Comparison of ENCODE assay signal across 8 cellular contexts in genomic region chr10:124743188-124744046, GRCh38. TPM values are rescaled to one million over a fixed set of nuclear protein-coding genes. Genes with fewer than 3 reads are reported as not detected.
DNase-seq lines count a peak whose midpoint lies in the region; ATAC-seq, FAIRE-seq and TF ChIP-seq lines count a peak whose summit lies in the region.

No MANE protein-coding gene starts in this region.

- 0 to 2% methylated on average over 35 to 75 of the region's 89 CpGs for WGBS in GM23248 (ENCODE audit: low coverage in 1 of 2, low lambda C conversion rate in 2 of 2, missing lambda C conversion rate in 2 of 2), 2 experiments
- under 1% methylated on average over 57 of the region's 89 CpGs for WGBS in GM12878 (ENCODE audit: insufficient coverage, insufficient replicate concordance, low lambda C conversion rate, missing lambda C conversion rate)

- H3K27ac ChIP-seq in GM23248: peak overlapping the region; percentile 35; the same call in 1 of the 2 replicates
- peak overlapping the region; percentile 97 for H3K27ac ChIP-seq in OCI-LY3 (ENCODE audit: low read length)
- H3K27ac ChIP-seq in GM12878 (ENCODE audit: control insufficient read depth, insufficient read depth): peak overlapping the region; percentile 59

- SMC1A ChIA-PET in GM12878 (lab: Charles Lee; ENCODE audit: uncharacterized antibody, unreplicated experiment): interaction anchor here (0.6 to 8.0 kb wide), 7 partner anchors 19 to 205 kb away, joined by 3 to 351 read pairs (median 67); no protein-coding TSS in a partner anchor

- H3K4me1 Mint-ChIP-seq in stimulated activated effector memory CD8-positive, alpha-beta T cell treated with anti-CD3 and anti-CD28 coated beads, Interleukin-12 subunit alpha, Interleukin-12 subunit beta, amount 100 ng/mL, for 72 hours: peaks cover 53% of the 10 kb centered on the region

- TF ChIP-seq CTCF in OCI-LY3 (IDR thresholded peaks at IDR 0.05; ENCODE audit: low read depth, low read length) (no peak), GM12878 (IDR thresholded peaks at IDR 0.05 in 2 of 3, conservative IDR thresholded peaks at IDR 0.05 in 1 of 3; ENCODE audit: control insufficient read depth in 2 of 3, extremely low read depth in 1 of 3, insufficient read depth in 1 of 3, low read depth in 3 of 3, low read length in 3 of 3) (no peak)

- TF ChIP-seq RAD21 in GM12878 (IDR thresholded peaks at IDR 0.05; ENCODE audit: insufficient read depth, low read depth, low read length): no peak

- H3K27me3 ChIP-seq in GM23248 (replicated peaks; ENCODE audit: insufficient read depth): no peaks in the 10 kb centered on the region
- H3K27me3 ChIP-seq in OCI-LY3 (ENCODE audit: low read depth, low read length): no peaks in the 10 kb centered on the region
- no peaks in the 10 kb centered on the region for H3K27me3 ChIP-seq in GM12878 (replicated peaks in 1 of 2; ENCODE audit: control insufficient read depth in 2 of 2, insufficient read depth in 2 of 2, low read length in 1 of 2)

- H3K4me3 Mint-ChIP-seq in stimulated activated effector memory CD8-positive, alpha-beta T cell treated with anti-CD3 and anti-CD28 coated beads, Interleukin-12 subunit alpha, Interleukin-12 subunit beta, amount 100 ng/mL, for 72 hours: peak overlapping the region; percentile 89

- CTCF ChIA-PET in GM12878 (lab: Yijun Ruan, JAX): interaction anchor here (0.7 to 4.9 kb wide), 15 partner anchors 13 to 213 kb away, joined by 3 to 319 read pairs (median 30); no protein-coding TSS in a partner anchor

- RAD21 ChIA-PET in GM12878 (lab: Charles Lee; ENCODE audit: unreplicated experiment): interaction anchor here (0.7 to 8.2 kb wide), 14 partner anchors 10 to 214 kb away, joined by 3 to 360 read pairs (median 30); no protein-coding TSS in a partner anchor

- in situ Hi-C loops in Caki2 (cut with HindIII; ENCODE audit: low pct_unique_long_range_greater_than_20kb, low sequenced_read_pairs): no loop called here
- in situ Hi-C loops in GM23248 (cut with MboI): loop anchor here (10.0 kb wide), 1 partner anchor 209 kb away; no protein-coding TSS in a partner anchor
- in situ Hi-C loops in GM12878 (cut with MboI): loop anchor here (5.0 kb wide), 1 partner anchor 206 kb away; no protein-coding TSS in a partner anchor

- DNase-seq in Caki2 (ENCODE audit: low read depth) (peak; percentile 40), GM23248 (peak; percentile 69), GM12878 (ENCODE audit: low read depth, low spot score) (no peak), iPS-NIHi11 (ENCODE audit: low spot score) (peak; percentile 36), LoVo (ENCODE audit: low spot score) (no peak)
- peak in 1 of 2 donors; percentile 74 for DNase-seq in stimulated activated effector memory CD8-positive, alpha-beta T cell treated with anti-CD3 and anti-CD28 coated beads, Interleukin-12 subunit alpha, Interleukin-12 subunit beta, amount 100 ng/mL, for 72 hours (ENCODE audit: low spot score in 2 of 2)

- H3K9me3 ChIP-seq in GM23248 (ENCODE audit: low read depth): no peaks in the 10 kb centered on the region
- no peaks in the 10 kb centered on the region for H3K9me3 ChIP-seq in OCI-LY3 (ENCODE audit: insufficient read depth, low read length)
- H3K9me3 ChIP-seq in GM12878 (replicated peaks; ENCODE audit: control insufficient read depth, insufficient read depth, low read length): no peaks in the 10 kb centered on the region

- peak; percentile 17 for ATAC-seq in GM12878
- ATAC-seq in stimulated activated effector memory CD8-positive, alpha-beta T cell treated with anti-CD3 and anti-CD28 coated beads, Interleukin-12 subunit alpha, Interleukin-12 subunit beta, amount 100 ng/mL, for 72 hours: peak; percentile 35
- no peak for ATAC-seq in GM19452 (IDR thresholded peaks at IDR 0.05; ENCODE audit: unreplicated experiment)

- FAIRE-seq in GM12878 (lab: Jason Lieb, UNC): no peak

- no peaks in the 10 kb centered on the region for H3K9me3 Mint-ChIP-seq in stimulated activated effector memory CD8-positive, alpha-beta T cell treated with anti-CD3 and anti-CD28 coated beads, Interleukin-12 subunit alpha, Interleukin-12 subunit beta, amount 100 ng/mL, for 72 hours

- H3K27ac Mint-ChIP-seq in stimulated activated effector memory CD8-positive, alpha-beta T cell treated with anti-CD3 and anti-CD28 coated beads, Interleukin-12 subunit alpha, Interleukin-12 subunit beta, amount 100 ng/mL, for 72 hours: peak overlapping the region; percentile 90

- TF ChIP-seq POLR2A in GM12878 (IDR thresholded peaks at IDR 0.05; ENCODE audit: low read depth, low read length): no peak

- H3F3A ChIP-seq in GM23248 (ENCODE audit: insufficient read depth): peaks cover 57% of the 10 kb centered on the region

- H3K4me1 ChIP-seq in GM23248 (ENCODE audit: insufficient read depth) (peaks cover 42% of the 10 kb centered on the region), OCI-LY3 (ENCODE audit: low read length) (peaks cover 38% of the 10 kb centered on the region), GM12878 (ENCODE audit: control insufficient read depth, insufficient read depth, low read length) (peaks cover 29% of the 10 kb centered on the region)

- H3K36me3 ChIP-seq in GM23248 (ENCODE audit: low read depth) (peaks cover 12% of the 10 kb centered on the region; the same call in 1 of the 2 replicates), OCI-LY3 (replicated peaks; ENCODE audit: low read depth, low read length) (peaks cover 7% of the 10 kb centered on the region), GM12878 (ENCODE audit: control insufficient read depth in 2 of 2, insufficient read depth in 2 of 2, low read length in 1 of 2) (no peaks in the 10 kb centered on the region; a peak in 1 of 4 replicates)

- H3K79me2 ChIP-seq in GM23248 (ENCODE audit: insufficient read depth) (peaks cover 28% of the 10 kb centered on the region), OCI-LY3 (ENCODE audit: low read length) (peaks cover 46% of the 10 kb centered on the region), GM12878 (ENCODE audit: control insufficient read depth, insufficient read depth, low read length) (peaks cover 36% of the 10 kb centered on the region)

- BruUV-seq in GM12878 (replicated peaks; lab: Mats Ljungman, UMichigan): no TSS peak

- H3K9ac ChIP-seq in GM23248: peak overlapping the region; percentile 80
- peak overlapping the region; percentile 98 for H3K9ac ChIP-seq in OCI-LY3 (ENCODE audit: low read length)
- H3K9ac ChIP-seq in GM12878 (ENCODE audit: control insufficient read depth, insufficient read depth, low read length): peak overlapping the region; percentile 68

- peak overlapping the region; percentile 90 for H3K4me2 ChIP-seq in GM23248 (ENCODE audit: unreplicated experiment)
- H3K4me2 ChIP-seq in OCI-LY3 (ENCODE audit: low read length): peak overlapping the region; percentile 98
- peak overlapping the region; percentile 68 for H3K4me2 ChIP-seq in GM12878 (ENCODE audit: control insufficient read depth, insufficient read depth)

- TF ChIP-seq EP300 in GM12878 (IDR thresholded peaks at IDR 0.05; ENCODE audit: borderline replicate concordance in 1 of 2, control insufficient read depth in 1 of 2, low read depth in 2 of 2, low read length in 2 of 2): no peak

- H3K9me2 ChIP-seq in GM23248 (ENCODE audit: insufficient read depth): no peaks in the 10 kb centered on the region

- intact Hi-C loops in GM12878 (cut with micrococcal nuclease; ENCODE audit: unreplicated experiment): loop anchor here (5.0 to 10.0 kb wide), 5 partner anchors 84 to 749 kb away; no protein-coding TSS in a partner anchor

- H4K20me1 ChIP-seq in GM23248 (ENCODE audit: insufficient read depth) (no peaks in the 10 kb centered on the region), OCI-LY3 (ENCODE audit: insufficient read depth, low read length) (no peaks in the 10 kb centered on the region), GM12878 (ENCODE audit: control insufficient read depth, insufficient read depth) (no peaks in the 10 kb centered on the region)

- H3K4me3 ChIP-seq in GM23248 (peak overlapping the region; percentile 87), OCI-LY3 (ENCODE audit: low read length) (peak overlapping the region; percentile 99), GM12878 (peak overlapping the region; percentile 84)

- peak overlapping the region; percentile 70 for H2AFZ ChIP-seq in GM23248
- H2AFZ ChIP-seq in OCI-LY3 (ENCODE audit: low read depth, low read length): no peak overlapping the region; the same call in 1 of the 2 replicates
- peak overlapping the region; percentile 42 for H2AFZ ChIP-seq in GM12878 (ENCODE audit: control insufficient read depth, low read depth, low read length)

- peaks cover 65% of the 10 kb centered on the region for H3K36me3 Mint-ChIP-seq in stimulated activated effector memory CD8-positive, alpha-beta T cell treated with anti-CD3 and anti-CD28 coated beads, Interleukin-12 subunit alpha, Interleukin-12 subunit beta, amount 100 ng/mL, for 72 hours

- POLR2A ChIA-PET in GM12878 (lab: Charles Lee): interaction anchor here (0.6 to 4.9 kb wide), 7 partner anchors 10 to 1425 kb away, joined by 3 to 134 read pairs (median 3); no protein-coding TSS in a partner anchor

RNA-seq across cellular contexts. Expression of gene FAM53B, which starts 0.8 kb away (rescaled TPM):
- 6.5 and 10.5 TPM in 2 replicates for total RNA-seq in Caki2 (2014; rRNA removed; shearing (Covaris generic); ENCODE audit: low replicate concordance)
- 10.1 TPM in 2 replicates for total RNA-seq in GM23248 (2014; rRNA removed; shearing (Covaris generic))
- polyA plus RNA-seq in GM23248 (2016; fragmentation: Nextera tagmentation; extraction: Ambion mirVana): 2.1 and 2.7 TPM in 2 replicates
- total RNA-seq in GM12878 (2013; cell fraction: nucleolus; rRNA removed): 50.5 and 56.5 TPM in 2 replicates
- total RNA-seq in GM12878 (2014; rRNA removed): 20.6 and 26.3 TPM in 2 replicates
- 9.8 and 12.2 TPM in 2 replicates for total RNA-seq in GM12878 (2014; rRNA removed; fragmentation: Illumina TruSeq; extraction: Trizol)
- total RNA-seq in GM12878 (2021): 25.2 and 26.1 TPM in 2 replicates
- polyA plus RNA-seq in GM12878 (2011; ENCODE audit: low read depth): 3.7 TPM
- polyA plus RNA-seq in GM12878 (2011; rRNA removed): 6.3 and 8.6 TPM in 2 replicates
- polyA plus RNA-seq in GM12878 (2011; cell fraction: cytosol; rRNA removed): 10.5 and 14.4 TPM in 2 replicates
- 14.4 and 19.5 TPM in 2 replicates for polyA plus RNA-seq in GM12878 (2011; cell fraction: nucleus; rRNA removed)
- 7.8 and 8.4 TPM in 2 replicates for polyA plus RNA-seq in GM12878 (2012)
- 2.7 and 6.5 TPM in 2 replicates for polyA plus RNA-seq in GM12878 (2014; fragmentation: Illumina TruSeq; extraction: Trizol)
- polyA plus RNA-seq in GM12878 (2014; fragmentation: Nextera tagmentation; extraction: Ambion mirVana): under 1 TPM; 0.05 to 0.16 TPM
- polyA plus RNA-seq in GM12878 (2014; rRNA removed): 14.8 and 15.6 TPM in 2 replicates
- polyA plus RNA-seq in GM12878 (2016; fragmentation: Nextera tagmentation; extraction: Ambion mirVana): 1 to 10 TPM; 4.9 to 7.7 TPM
- 15.6 and 28.6 TPM in 2 replicates for polyA minus RNA-seq in GM12878 (2011; rRNA and poly(A)+ RNA removed)
- polyA minus RNA-seq in GM12878 (2011; cell fraction: cytosol; rRNA and poly(A)+ RNA removed): 13.3 and 14.2 TPM in 2 replicates
- 11.6 and 25.5 TPM in 2 replicates for polyA minus RNA-seq in GM12878 (2011; cell fraction: nucleus; rRNA and poly(A)+ RNA removed)

RNA-seq across cellular contexts. Expression of gene EEF1AKMT2, which starts 48.3 kb away (rescaled TPM):
- 29.0 and 44.7 TPM in 2 replicates for total RNA-seq in Caki2 (2014; rRNA removed; shearing (Covaris generic); ENCODE audit: low replicate concordance)
- 19.6 and 24.0 TPM in 2 replicates for total RNA-seq in GM23248 (2014; rRNA removed; shearing (Covaris generic))
- 25.4 and 27.4 TPM in 2 replicates for polyA plus RNA-seq in GM23248 (2016; fragmentation: Nextera tagmentation; extraction: Ambion mirVana)
- 74.3 and 77.7 TPM in 2 replicates for total RNA-seq in GM12878 (2013; cell fraction: nucleolus; rRNA removed)
- total RNA-seq in GM12878 (2014; rRNA removed): 22.2 and 25.1 TPM in 2 replicates
- 23.8 and 26.2 TPM in 2 replicates for total RNA-seq in GM12878 (2014; rRNA removed; fragmentation: Illumina TruSeq; extraction: Trizol)
- total RNA-seq in GM12878 (2021): 18.2 and 21.8 TPM in 2 replicates
- polyA plus RNA-seq in GM12878 (2011; ENCODE audit: low read depth): 11.8 TPM
- 24.9 and 43.1 TPM in 2 replicates for polyA plus RNA-seq in GM12878 (2011; rRNA removed)
- 9.6 and 11.9 TPM in 2 replicates for polyA plus RNA-seq in GM12878 (2011; cell fraction: cytosol; rRNA removed)
- 10.8 and 12.3 TPM in 2 replicates for polyA plus RNA-seq in GM12878 (2011; cell fraction: nucleus; rRNA removed)
- polyA plus RNA-seq in GM12878 (2012): 18.8 and 21.5 TPM in 2 replicates
- polyA plus RNA-seq in GM12878 (2014; fragmentation: Illumina TruSeq; extraction: Trizol): 22.4 and 27.1 TPM in 2 replicates
- polyA plus RNA-seq in GM12878 (2014; fragmentation: Nextera tagmentation; extraction: Ambion mirVana): 10 to 100 TPM in 1 of 2 experiments, 1 to 10 TPM in 1; 9.1 to 12.9 TPM
- 18.1 and 22.1 TPM in 2 replicates for polyA plus RNA-seq in GM12878 (2014; rRNA removed)
- polyA plus RNA-seq in GM12878 (2016; fragmentation: Nextera tagmentation; extraction: Ambion mirVana): 10 to 100 TPM; 26.2 to 29.3 TPM
- 7.2 and 12.3 TPM in 2 replicates for polyA minus RNA-seq in GM12878 (2011; rRNA and poly(A)+ RNA removed)
- 3.7 and 5.9 TPM in 2 replicates for polyA minus RNA-seq in GM12878 (2011; cell fraction: cytosol; rRNA and poly(A)+ RNA removed)
- polyA minus RNA-seq in GM12878 (2011; cell fraction: nucleus; rRNA and poly(A)+ RNA removed): 14.4 and 19.8 TPM in 2 replicates

RNA-seq across cellular contexts. Expression of gene ABRAXAS2, which starts 58.2 kb away (rescaled TPM):
- 7.0 and 10.7 TPM in 2 replicates for total RNA-seq in Caki2 (2014; rRNA removed; shearing (Covaris generic); ENCODE audit: low replicate concordance)
- total RNA-seq in GM23248 (2014; rRNA removed; shearing (Covaris generic)): 11.8 and 13.5 TPM in 2 replicates
- polyA plus RNA-seq in GM23248 (2016; fragmentation: Nextera tagmentation; extraction: Ambion mirVana) (13.2 and 14.5 TPM in 2 replicates), GM12878 (2011; rRNA removed) (14.6 and 20.6 TPM in 2 replicates), GM12878 (2014; fragmentation: Illumina TruSeq; extraction: Trizol) (20.2 and 24.9 TPM in 2 replicates), GM12878 (2014; fragmentation: Nextera tagmentation; extraction: Ambion mirVana) (1 to 10 TPM; 9.0 to 9.9 TPM), GM12878 (2014; rRNA removed) (9.6 and 11.7 TPM in 2 replicates), GM12878 (2016; fragmentation: Nextera tagmentation; extraction: Ambion mirVana) (10 to 100 TPM; 15.9 to 16.4 TPM)
- 10.2 and 10.7 TPM in 2 replicates for total RNA-seq in GM12878 (2013; cell fraction: nucleolus; rRNA removed)
- total RNA-seq in GM12878 (2014; rRNA removed) (13.3 and 13.5 TPM in 2 replicates), GM12878 (2014; rRNA removed; fragmentation: Illumina TruSeq; extraction: Trizol) (18.9 and 19.7 TPM in 2 replicates), GM12878 (2021) (12.9 and 13.7 TPM in 2 replicates)
- 7.3 TPM for polyA plus RNA-seq in GM12878 (2011; ENCODE audit: low read depth)
- 5.9 and 7.0 TPM in 2 replicates for polyA plus RNA-seq in GM12878 (2011; cell fraction: cytosol; rRNA removed)
- polyA plus RNA-seq in GM12878 (2011; cell fraction: nucleus; rRNA removed): 8.4 and 9.2 TPM in 2 replicates
- 9.0 and 11.3 TPM in 2 replicates for polyA plus RNA-seq in GM12878 (2012)
- polyA minus RNA-seq in GM12878 (2011; rRNA and poly(A)+ RNA removed): 9.8 and 11.0 TPM in 2 replicates
- 5.9 and 7.1 TPM in 2 replicates for polyA minus RNA-seq in GM12878 (2011; cell fraction: cytosol; rRNA and poly(A)+ RNA removed)
- 2.7 and 3.8 TPM in 2 replicates for polyA minus RNA-seq in GM12878 (2011; cell fraction: nucleus; rRNA and poly(A)+ RNA removed)

Comparison
In these comparisons a context has a peak if more than half of its experiments do, and no peak if none do; other contexts are left out.
1. DNase-seq: peak in Caki2 (single experiment), GM23248 (single experiment) and iPS-NIHi11 (single experiment); none in GM12878 (single experiment) and LoVo (single experiment).
2. H3K27ac ChIP-seq: peak in every context shown above with its lines; median percentile 97 in OCI-LY3; 59 in GM12878; 35 in GM23248.
3. Peak in every context shown above with its lines, with median percentiles within 50 percentile points of each other: H3K4me2 ChIP-seq, H3K4me3 ChIP-seq and H3K9ac ChIP-seq.